33 cellular contexts compared by ENCODE assay signal in genomic region chr6:47014401-47014800, GRCh38. TPM values are rescaled to one million over a fixed set of nuclear protein-coding genes. Genes with fewer than 3 reads are reported as not detected.
"Had no signal": no experiment of that assay in that cellular context is flagged by ENCODE, and none has a peak within 500 bp of the region (broad histone marks: within the 10 kb centered on the region; RNA-seq: fewer than 3 reads in every experiment).

No MANE protein-coding gene starts in this region.

- DNase-seq: activated B cell treated with CpG ODN at 0.5 μM for 24 hours; activated CD4-positive, alpha-beta memory T cell treated with anti-CD3 and anti-CD28 coated beads for 36 hours; activated CD4-positive, alpha-beta T cell treated with anti-CD3 and anti-CD28 coated beads for 4 hours; activated CD4-positive, alpha-beta T cell treated with anti-CD3 and anti-CD28 coated beads, Interleukin-2, amount 50 U/mL, for 1 hour; activated CD4-positive, CD25-positive, alpha-beta regulatory T cell treated with anti-CD3 and anti-CD28 coated beads, Interleukin-2, amount 50 U/mL, for 72 hours; activated CD8-positive, alpha-beta memory T cell treated with anti-CD3 and anti-CD28 coated beads, Interleukin-2, amount 50 U/mL, for 4 hours; activated effector memory CD4-positive, alpha-beta T cell treated with Interleukin-2 at 50 U/mL for 16 hours; activated naive CD4-positive, alpha-beta T cell treated with anti-CD3 and anti-CD28 coated beads, Interleukin-2, amount 10 ng/mL, durations not matched to agents 7 days and 5 days; activated naive CD8-positive, alpha-beta T cell treated with anti-CD3 and anti-CD28 coated beads, Interleukin-2, amount 50 U/mL, for 24 hours; activated T-cell treated with anti-CD3 and anti-CD28 coated beads for 4 hours; activated T-cell treated with anti-CD3 and anti-CD28 coated beads, Interleukin-2, amount 50 U/mL, for 48 hours; anterior cingulate cortex; Kasumi-1; KG1; MG63; NCI-H1048; NCI-H1105 treated with DMSO at 0.1 percent for 48 hours; NCI-H1436; NCI-H1694; NCI-H1930; NCI-H2081 treated with DMSO at 0.1 percent for 48 hours; NCI-H226; NCI-H524 treated with DMSO at 0.1 percent for 48 hours; Peyer's patch; RPMI8226; SHP77 treated with DMSO at 0.1 percent for 48 hours; SK-N-SH had no signal

- H3K4me3 Mint-ChIP-seq: activated B cell treated with CpG ODN at 0.5 μM for 24 hours; activated CD4-positive, alpha-beta memory T cell treated with anti-CD3 and anti-CD28 coated beads for 36 hours; activated naive CD4-positive, alpha-beta T cell treated with anti-CD3 and anti-CD28 coated beads, Interleukin-2, amount 10 ng/mL, durations not matched to agents 7 days and 5 days; activated naive CD8-positive, alpha-beta T cell; activated naive CD8-positive, alpha-beta T cell treated with anti-CD3 and anti-CD28 coated beads, Interleukin-2, amount 50 U/mL, for 24 hours; brain; T-helper 1 cell treated with Interleukin-12 subunit alpha and Interleukin-12 subunit beta and Interleukin-4 antibody, amounts not matched to agents 30 μg/mL and 1 μg/mL, for 36 hours; T-helper 2 cell treated with Interferon-gamma antibody and Interleukin-4, amounts not matched to agents 5 μg/mL and 100 μg/mL, for 36 hours had no signal

- H3K36me3 ChIP-seq: MG63, Peyer's patch, SJSA1 had no signal

- H3K4me1 Mint-ChIP-seq: activated B cell treated with CpG ODN at 0.5 μM for 24 hours; activated naive CD4-positive, alpha-beta T cell treated with anti-CD3 and anti-CD28 coated beads, Interleukin-2, amount 10 ng/mL, durations not matched to agents 7 days and 5 days; activated naive CD8-positive, alpha-beta T cell treated with anti-CD3 and anti-CD28 coated beads, Interleukin-2, amount 50 U/mL, for 24 hours had no signal

- H3K4me1 ChIP-seq: Peyer's patch, SJSA1 had no signal

- H3K27ac Mint-ChIP-seq: activated B cell treated with CpG ODN at 0.5 μM for 24 hours; activated CD4-positive, alpha-beta memory T cell treated with anti-CD3 and anti-CD28 coated beads for 36 hours; activated naive CD4-positive, alpha-beta T cell treated with anti-CD3 and anti-CD28 coated beads, Interleukin-2, amount 10 ng/mL, durations not matched to agents 7 days and 5 days; activated naive CD8-positive, alpha-beta T cell; activated naive CD8-positive, alpha-beta T cell treated with anti-CD3 and anti-CD28 coated beads, Interleukin-2, amount 50 U/mL, for 24 hours; brain; T-helper 1 cell treated with Interleukin-12 subunit alpha and Interleukin-12 subunit beta and Interleukin-4 antibody, amounts not matched to agents 30 μg/mL and 1 μg/mL, for 36 hours; T-helper 2 cell treated with Interferon-gamma antibody and Interleukin-4, amounts not matched to agents 5 μg/mL and 100 μg/mL, for 36 hours had no signal

- H3K9me3 Mint-ChIP-seq: activated CD4-positive, alpha-beta memory T cell treated with anti-CD3 and anti-CD28 coated beads for 36 hours; activated naive CD8-positive, alpha-beta T cell treated with anti-CD3 and anti-CD28 coated beads, Interleukin-2, amount 50 U/mL, for 24 hours; T-helper 1 cell treated with Interleukin-12 subunit alpha and Interleukin-12 subunit beta and Interleukin-4 antibody, amounts not matched to agents 30 μg/mL and 1 μg/mL, for 36 hours; T-helper 2 cell treated with Interferon-gamma antibody and Interleukin-4, amounts not matched to agents 5 μg/mL and 100 μg/mL, for 36 hours had no signal

- H3K36me3 Mint-ChIP-seq: activated CD4-positive, alpha-beta memory T cell treated with anti-CD3 and anti-CD28 coated beads for 36 hours; activated naive CD4-positive, alpha-beta T cell treated with anti-CD3 and anti-CD28 coated beads, Interleukin-2, amount 10 ng/mL, durations not matched to agents 7 days and 5 days; activated naive CD8-positive, alpha-beta T cell; brain had no signal

- H3K4me2 ChIP-seq: SK-N-SH had no signal

- ATAC-seq: activated naive CD8-positive, alpha-beta T cell treated with anti-CD3 and anti-CD28 coated beads, Interleukin-2, amount 50 U/mL, for 24 hours had no signal

- H3K27me3 Mint-ChIP-seq: activated B cell treated with CpG ODN at 0.5 μM for 24 hours; activated CD4-positive, alpha-beta memory T cell treated with anti-CD3 and anti-CD28 coated beads for 36 hours; activated naive CD4-positive, alpha-beta T cell treated with anti-CD3 and anti-CD28 coated beads, Interleukin-2, amount 10 ng/mL, durations not matched to agents 7 days and 5 days; activated naive CD8-positive, alpha-beta T cell treated with anti-CD3 and anti-CD28 coated beads, Interleukin-2, amount 50 U/mL, for 24 hours had no signal

- H3K4me3 ChIP-seq: MG63, Peyer's patch, SJSA1 had no signal

- H3K27ac ChIP-seq: Peyer's patch, SJSA1 had no signal

- H3K27me3 ChIP-seq: MG63, Peyer's patch, SJSA1 had no signal

- H3K9me3 ChIP-seq: MG63, Peyer's patch, SJSA1, SK-N-SH had no signal

- H3K9me2 ChIP-seq: SK-N-SH had no signal

- H3K9ac ChIP-seq: SK-N-SH had no signal

RNA-seq across cellular contexts. Expression of gene ADGRF1, which starts 27.7 kb away (rescaled TPM):
- total RNA-seq: activated B cell treated with CpG ODN at 0.5 μM for 24 hours; activated CD4-positive, alpha-beta memory T cell treated with anti-CD3 and anti-CD28 coated beads for 36 hours; NCI-H460; SJSA1 had no signal
- polyA plus RNA-seq: SK-N-SH had no signal
